In genomic region chr14:96176811-96177211, GRCh38 we compare ENCODE assay signal across 1 cellular context.
TF ChIP-seq lines count a peak whose summit lies in the region.

No MANE protein-coding gene starts in this region.

TF ChIP-seq in H1, 55 proteins besides CTCF, POLR2A, EP300 and RAD21 (continued from another document):
- TF ChIP-seq CHD7 (IDR thresholded peaks at IDR 0.05; ENCODE audit: insufficient replicate concordance, low read length) (no peak), TAF7 (optimal IDR thresholded peaks at IDR 0.05; ENCODE audit: borderline replicate concordance, low read depth, low read length) (no peak), TEAD4 (IDR thresholded peaks at IDR 0.05; ENCODE audit: low read depth, low read length) (no peak), GTF2F1 (IDR thresholded peaks at IDR 0.05; ENCODE audit: borderline replicate concordance, low read depth, low read length) (no peak), TBP (IDR thresholded peaks at IDR 0.05; ENCODE audit: low read depth, low read length) (no peak), SAP30 (IDR thresholded peaks at IDR 0.05; ENCODE audit: insufficient read depth, insufficient replicate concordance, low read length) (no peak), ASH2L (IDR thresholded peaks at IDR 0.05; ENCODE audit: low read length) (no peak), TCF12 (IDR thresholded peaks at IDR 0.05; ENCODE audit: low read depth, low read length) (no peak), USF2 (IDR thresholded peaks at IDR 0.05; ENCODE audit: low read length) (no peak), BACH1 (IDR thresholded peaks at IDR 0.05; ENCODE audit: low read length) (no peak)
TF ChIP-seq in H1: peak in this region for 0.
